In genomic region chr20:61251529-61252393, GRCh38 we compare ENCODE assay signal across 11 cellular contexts. TPM values are rescaled to one million over a fixed set of nuclear protein-coding genes. Genes with fewer than 3 reads are reported as not detected.
DNase-seq lines count a peak whose midpoint lies in the region; ATAC-seq, FAIRE-seq and TF ChIP-seq lines count a peak whose summit lies in the region.
"Had no signal": no experiment of that assay in that cellular context is flagged by ENCODE, and none has a peak within 500 bp of the region (broad histone marks: within the 10 kb centered on the region; RNA-seq: fewer than 3 reads in every experiment).

CDH4 (plus strand) TSS chr20:61252261.

- H3K9ac ChIP-seq in astrocyte (ENCODE audit: low read length), result peak within 1 kb of the TSS; percentile 80

- H3K4me1 Mint-ChIP-seq in activated CD8-positive, alpha-beta T cell treated with anti-CD3 and anti-CD28 coated beads, Interleukin-2, amount 10 ng/mL, durations not matched to agents 7 days and 5 days (ENCODE audit: low read depth), result no peaks in the 10 kb centered on the region
- no peaks in the 10 kb centered on the region for H3K4me1 Mint-ChIP-seq in activated CD8-positive, alpha-beta T cell treated with anti-CD3 and anti-CD28 coated beads for 36 hours (ENCODE audit: low read depth)
- H3K4me1 Mint-ChIP-seq in astrocyte (ENCODE audit: low read depth, unreplicated experiment), result peaks cover 5% of the 10 kb centered on the region
- H3K4me1 Mint-ChIP-seq: memory B cell had no signal

- H3K4me3 ChIP-seq in astrocyte (ENCODE audit: insufficient read depth, low read depth, low read length), result peak within 1 kb of the TSS; percentile 65
- H3K4me3 ChIP-seq in iPS-18c (ENCODE audit: insufficient read depth, low read depth, low read length), result peak within 1 kb of the TSS; percentile 65
- peak within 1 kb of the TSS; percentile 52 for H3K4me3 ChIP-seq in suprapubic skin

- no peak for TF ChIP-seq EP300 in suprapubic skin (IDR thresholded peaks at IDR 0.05)

- H3K4me1 ChIP-seq in astrocyte (ENCODE audit: insufficient read depth, low read length), result peaks cover 38% of the 10 kb centered on the region
- peaks cover 20% of the 10 kb centered on the region for H3K4me1 ChIP-seq in suprapubic skin

- CTCF ChIA-PET in activated CD8-positive, alpha-beta T cell treated with anti-CD3 and anti-CD28 coated beads, Interleukin-2, amount 10 ng/mL, durations not matched to agents 7 days and 5 days (lab: Charles Lee), result no interaction called here
- CTCF ChIA-PET in activated CD8-positive, alpha-beta T cell treated with anti-CD3 and anti-CD28 coated beads for 36 hours (lab: Charles Lee), result interaction anchor here (0.7 to 3.2 kb wide), 2 partner anchors 11 to 23 kb away, joined by 3 to 12 read pairs; no protein-coding TSS in a partner anchor

- POLR2A ChIA-PET in activated CD8-positive, alpha-beta T cell treated with anti-CD3 and anti-CD28 coated beads, Interleukin-2, amount 10 ng/mL, durations not matched to agents 7 days and 5 days (lab: Charles Lee), result no interaction called here
- POLR2A ChIA-PET in activated CD8-positive, alpha-beta T cell treated with anti-CD3 and anti-CD28 coated beads for 36 hours (lab: Charles Lee), result interaction anchor here (0.8 kb wide), 1 partner anchor 121 kb away, joined by 3 read pairs; no protein-coding TSS in a partner anchor

- FAIRE-seq in astrocyte (lab: Jason Lieb, UNC), result no peak
- FAIRE-seq in GM19239 (lab: Jason Lieb, UNC), result no peak

- H3K27ac ChIP-seq in astrocyte (ENCODE audit: low read depth, low read length) (peak within 1 kb of the TSS; percentile 19), suprapubic skin (no peak within 1 kb of the TSS)
- H3K27ac ChIP-seq: HL-60 had no signal

- H3K9me3 Mint-ChIP-seq in activated CD8-positive, alpha-beta T cell treated with anti-CD3 and anti-CD28 coated beads, Interleukin-2, amount 10 ng/mL, durations not matched to agents 7 days and 5 days (ENCODE audit: insufficient read depth), result no peaks in the 10 kb centered on the region
- H3K9me3 Mint-ChIP-seq in activated CD8-positive, alpha-beta T cell treated with anti-CD3 and anti-CD28 coated beads for 36 hours, result no peaks in the 10 kb centered on the region
- H3K9me3 Mint-ChIP-seq in astrocyte (ENCODE audit: unreplicated experiment), result no peaks in the 10 kb centered on the region

- ATAC-seq in activated CD8-positive, alpha-beta T cell treated with anti-CD3 and anti-CD28 coated beads, Interleukin-2, amount 10 ng/mL, durations not matched to agents 7 days and 5 days, result peak; percentile 43
- ATAC-seq in activated CD8-positive, alpha-beta T cell treated with anti-CD3 and anti-CD28 coated beads for 36 hours, result no peak
- no peak for ATAC-seq in HG02852 (IDR thresholded peaks at IDR 0.05; ENCODE audit: unreplicated experiment)

- no peak for TF ChIP-seq CTCF in activated CD8-positive, alpha-beta T cell treated with anti-CD3 and anti-CD28 coated beads for 36 hours (IDR thresholded peaks at IDR 0.05)
- no peak for TF ChIP-seq CTCF in astrocyte (IDR thresholded peaks at IDR 0.05; ENCODE audit: insufficient read depth, low read depth, low read length)
- no peak for TF ChIP-seq CTCF in suprapubic skin (IDR thresholded peaks at IDR 0.05)

- intact Hi-C loops in activated CD8-positive, alpha-beta T cell treated with anti-CD3 and anti-CD28 coated beads for 36 hours (cut with micrococcal nuclease), result no loop called here

- no peak for DNase-seq in activated CD8-positive, alpha-beta T cell treated with anti-CD3 and anti-CD28 coated beads, Interleukin-2, amount 10 ng/mL, durations not matched to agents 7 days and 5 days
- DNase-seq in activated CD8-positive, alpha-beta T cell treated with anti-CD3 and anti-CD28 coated beads for 36 hours, result no peak
- no peak for DNase-seq in astrocyte (ENCODE audit: low read depth)
- DNase-seq in suprapubic skin (ENCODE audit: low spot score in 2 of 2), result no peak
- DNase-seq in cortex of kidney (lab: John Stamatoyannopoulos, UW), result no peak
- no peak for DNase-seq in GM19239 (ENCODE audit: insufficient read length, low spot score)
- DNase-seq: activated CD4-positive, CD25-positive, alpha-beta regulatory T cell treated with anti-CD3 and anti-CD28 coated beads, Interleukin-2, amount 50 U/mL, for 72 hours had no signal

- H3K4me3 Mint-ChIP-seq in activated CD8-positive, alpha-beta T cell treated with anti-CD3 and anti-CD28 coated beads, Interleukin-2, amount 10 ng/mL, durations not matched to agents 7 days and 5 days, result peak within 1 kb of the TSS; percentile 25
- H3K4me3 Mint-ChIP-seq in activated CD8-positive, alpha-beta T cell treated with anti-CD3 and anti-CD28 coated beads for 36 hours, result no peak within 1 kb of the TSS
- peak within 1 kb of the TSS; percentile 74 for H3K4me3 Mint-ChIP-seq in astrocyte (ENCODE audit: unreplicated experiment)
- H3K4me3 Mint-ChIP-seq: memory B cell had no signal

- no peaks in the 10 kb centered on the region for H3K36me3 Mint-ChIP-seq in activated CD8-positive, alpha-beta T cell treated with anti-CD3 and anti-CD28 coated beads, Interleukin-2, amount 10 ng/mL, durations not matched to agents 7 days and 5 days (ENCODE audit: low read depth)
- H3K36me3 Mint-ChIP-seq in activated CD8-positive, alpha-beta T cell treated with anti-CD3 and anti-CD28 coated beads for 36 hours (ENCODE audit: low read depth), result no peaks in the 10 kb centered on the region
- no peaks in the 10 kb centered on the region for H3K36me3 Mint-ChIP-seq in astrocyte (ENCODE audit: low read depth, unreplicated experiment)
- H3K36me3 Mint-ChIP-seq: memory B cell had no signal

- no peak within 1 kb of the TSS for H3K27ac Mint-ChIP-seq in activated CD8-positive, alpha-beta T cell treated with anti-CD3 and anti-CD28 coated beads, Interleukin-2, amount 10 ng/mL, durations not matched to agents 7 days and 5 days
- no peak within 1 kb of the TSS for H3K27ac Mint-ChIP-seq in activated CD8-positive, alpha-beta T cell treated with anti-CD3 and anti-CD28 coated beads for 36 hours
- no peak within 1 kb of the TSS for H3K27ac Mint-ChIP-seq in astrocyte (ENCODE audit: unreplicated experiment)
- H3K27ac Mint-ChIP-seq: memory B cell had no signal

- H3K27me3 Mint-ChIP-seq in activated CD8-positive, alpha-beta T cell treated with anti-CD3 and anti-CD28 coated beads, Interleukin-2, amount 10 ng/mL, durations not matched to agents 7 days and 5 days (ENCODE audit: low read depth), result peaks cover 43% of the 10 kb centered on the region
- H3K27me3 Mint-ChIP-seq in activated CD8-positive, alpha-beta T cell treated with anti-CD3 and anti-CD28 coated beads for 36 hours, result peaks cover 43% of the 10 kb centered on the region
- peaks cover 58% of the 10 kb centered on the region for H3K27me3 Mint-ChIP-seq in astrocyte (ENCODE audit: low read depth, unreplicated experiment)

- H3K36me3 ChIP-seq in astrocyte (ENCODE audit: insufficient read depth, low read length) (no peaks in the 10 kb centered on the region), suprapubic skin (no peaks in the 10 kb centered on the region)

- H4K20me1 ChIP-seq in astrocyte (ENCODE audit: insufficient read depth, low read length), result no peaks in the 10 kb centered on the region

- 42% methylated on average over 7 of the region's 78 CpGs for WGBS in suprapubic skin

- H3K9me3 ChIP-seq in astrocyte (ENCODE audit: insufficient read depth, low read depth, low read length) (no peaks in the 10 kb centered on the region), iPS-18c (ENCODE audit: control insufficient read depth, insufficient read depth, low read length) (no peaks in the 10 kb centered on the region), suprapubic skin (no peaks in the 10 kb centered on the region)

- H3K4me2 ChIP-seq in astrocyte (ENCODE audit: low read length), result peak within 1 kb of the TSS; percentile 94

- H3K79me2 ChIP-seq in astrocyte (ENCODE audit: insufficient read depth, low read length), result peaks cover 12% of the 10 kb centered on the region

- peak within 1 kb of the TSS; percentile 73 for H2AFZ ChIP-seq in astrocyte (ENCODE audit: low read depth, low read length)

- peaks cover 19% of the 10 kb centered on the region for H3K27me3 ChIP-seq in astrocyte (ENCODE audit: insufficient read depth, low read length)
- peaks cover 91% of the 10 kb centered on the region for H3K27me3 ChIP-seq in suprapubic skin

- TF ChIP-seq POLR2A in suprapubic skin (IDR thresholded peaks at IDR 0.05), result no peak

RNA-seq across cellular contexts. Expression of gene CDH4, which starts in this region (rescaled TPM):
- total RNA-seq in activated CD8-positive, alpha-beta T cell treated with anti-CD3 and anti-CD28 coated beads, Interleukin-2, amount 10 ng/mL, durations not matched to agents 7 days and 5 days, result under 1 TPM; 0.05 to 0.13 TPM
- under 1 TPM; 0.11 to 0.18 TPM for total RNA-seq in activated CD8-positive, alpha-beta T cell treated with anti-CD3 and anti-CD28 coated beads for 36 hours
- total RNA-seq in astrocyte (3.2 and 3.5 TPM in 2 replicates), suprapubic skin (1 to 10 TPM in 3 of 4 donors, under 1 TPM in 1; 0.91 to 5.9 (median 2.6) TPM)

Comparison
In these comparisons a context has a peak if more than half of its experiments do, and no peak if none do; other contexts are left out.
1. Peak in ATAC-seq in activated CD8-positive, alpha-beta T cell treated with anti-CD3 and anti-CD28 coated beads, Interleukin-2, amount 10 ng/mL, durations not matched to agents 7 days and 5 days; RNA of the gene not detected or under 1 TPM.